In the genomic region with DNA sequence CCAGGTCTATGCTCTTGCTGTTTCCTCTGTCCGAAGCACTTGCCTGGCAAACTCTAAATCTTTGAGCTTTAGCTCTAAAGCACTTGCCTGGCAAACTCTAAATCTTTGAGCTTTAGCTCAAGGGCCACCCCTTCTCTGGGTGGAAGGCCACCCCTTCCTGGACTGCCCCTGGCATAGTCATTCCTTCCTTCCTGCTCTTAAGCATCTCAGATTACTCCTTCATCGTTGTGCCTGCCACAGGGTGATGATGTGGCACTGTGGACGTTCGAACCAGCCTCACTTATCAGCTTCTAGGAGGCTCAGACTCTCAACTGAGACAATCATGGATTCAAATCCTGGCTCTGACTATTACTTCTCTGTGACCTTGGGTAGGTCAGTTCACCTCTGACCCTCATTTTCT, we compare ENCODE assay signal across 1 cellular context.
TF ChIP-seq lines count a peak whose summit lies in the region.

No MANE protein-coding gene starts in this region.

TF ChIP-seq in GM23338, 12 proteins besides CTCF, POLR2A, EP300 and RAD21 (continued from another document):
- TF ChIP-seq, protein P1, sequence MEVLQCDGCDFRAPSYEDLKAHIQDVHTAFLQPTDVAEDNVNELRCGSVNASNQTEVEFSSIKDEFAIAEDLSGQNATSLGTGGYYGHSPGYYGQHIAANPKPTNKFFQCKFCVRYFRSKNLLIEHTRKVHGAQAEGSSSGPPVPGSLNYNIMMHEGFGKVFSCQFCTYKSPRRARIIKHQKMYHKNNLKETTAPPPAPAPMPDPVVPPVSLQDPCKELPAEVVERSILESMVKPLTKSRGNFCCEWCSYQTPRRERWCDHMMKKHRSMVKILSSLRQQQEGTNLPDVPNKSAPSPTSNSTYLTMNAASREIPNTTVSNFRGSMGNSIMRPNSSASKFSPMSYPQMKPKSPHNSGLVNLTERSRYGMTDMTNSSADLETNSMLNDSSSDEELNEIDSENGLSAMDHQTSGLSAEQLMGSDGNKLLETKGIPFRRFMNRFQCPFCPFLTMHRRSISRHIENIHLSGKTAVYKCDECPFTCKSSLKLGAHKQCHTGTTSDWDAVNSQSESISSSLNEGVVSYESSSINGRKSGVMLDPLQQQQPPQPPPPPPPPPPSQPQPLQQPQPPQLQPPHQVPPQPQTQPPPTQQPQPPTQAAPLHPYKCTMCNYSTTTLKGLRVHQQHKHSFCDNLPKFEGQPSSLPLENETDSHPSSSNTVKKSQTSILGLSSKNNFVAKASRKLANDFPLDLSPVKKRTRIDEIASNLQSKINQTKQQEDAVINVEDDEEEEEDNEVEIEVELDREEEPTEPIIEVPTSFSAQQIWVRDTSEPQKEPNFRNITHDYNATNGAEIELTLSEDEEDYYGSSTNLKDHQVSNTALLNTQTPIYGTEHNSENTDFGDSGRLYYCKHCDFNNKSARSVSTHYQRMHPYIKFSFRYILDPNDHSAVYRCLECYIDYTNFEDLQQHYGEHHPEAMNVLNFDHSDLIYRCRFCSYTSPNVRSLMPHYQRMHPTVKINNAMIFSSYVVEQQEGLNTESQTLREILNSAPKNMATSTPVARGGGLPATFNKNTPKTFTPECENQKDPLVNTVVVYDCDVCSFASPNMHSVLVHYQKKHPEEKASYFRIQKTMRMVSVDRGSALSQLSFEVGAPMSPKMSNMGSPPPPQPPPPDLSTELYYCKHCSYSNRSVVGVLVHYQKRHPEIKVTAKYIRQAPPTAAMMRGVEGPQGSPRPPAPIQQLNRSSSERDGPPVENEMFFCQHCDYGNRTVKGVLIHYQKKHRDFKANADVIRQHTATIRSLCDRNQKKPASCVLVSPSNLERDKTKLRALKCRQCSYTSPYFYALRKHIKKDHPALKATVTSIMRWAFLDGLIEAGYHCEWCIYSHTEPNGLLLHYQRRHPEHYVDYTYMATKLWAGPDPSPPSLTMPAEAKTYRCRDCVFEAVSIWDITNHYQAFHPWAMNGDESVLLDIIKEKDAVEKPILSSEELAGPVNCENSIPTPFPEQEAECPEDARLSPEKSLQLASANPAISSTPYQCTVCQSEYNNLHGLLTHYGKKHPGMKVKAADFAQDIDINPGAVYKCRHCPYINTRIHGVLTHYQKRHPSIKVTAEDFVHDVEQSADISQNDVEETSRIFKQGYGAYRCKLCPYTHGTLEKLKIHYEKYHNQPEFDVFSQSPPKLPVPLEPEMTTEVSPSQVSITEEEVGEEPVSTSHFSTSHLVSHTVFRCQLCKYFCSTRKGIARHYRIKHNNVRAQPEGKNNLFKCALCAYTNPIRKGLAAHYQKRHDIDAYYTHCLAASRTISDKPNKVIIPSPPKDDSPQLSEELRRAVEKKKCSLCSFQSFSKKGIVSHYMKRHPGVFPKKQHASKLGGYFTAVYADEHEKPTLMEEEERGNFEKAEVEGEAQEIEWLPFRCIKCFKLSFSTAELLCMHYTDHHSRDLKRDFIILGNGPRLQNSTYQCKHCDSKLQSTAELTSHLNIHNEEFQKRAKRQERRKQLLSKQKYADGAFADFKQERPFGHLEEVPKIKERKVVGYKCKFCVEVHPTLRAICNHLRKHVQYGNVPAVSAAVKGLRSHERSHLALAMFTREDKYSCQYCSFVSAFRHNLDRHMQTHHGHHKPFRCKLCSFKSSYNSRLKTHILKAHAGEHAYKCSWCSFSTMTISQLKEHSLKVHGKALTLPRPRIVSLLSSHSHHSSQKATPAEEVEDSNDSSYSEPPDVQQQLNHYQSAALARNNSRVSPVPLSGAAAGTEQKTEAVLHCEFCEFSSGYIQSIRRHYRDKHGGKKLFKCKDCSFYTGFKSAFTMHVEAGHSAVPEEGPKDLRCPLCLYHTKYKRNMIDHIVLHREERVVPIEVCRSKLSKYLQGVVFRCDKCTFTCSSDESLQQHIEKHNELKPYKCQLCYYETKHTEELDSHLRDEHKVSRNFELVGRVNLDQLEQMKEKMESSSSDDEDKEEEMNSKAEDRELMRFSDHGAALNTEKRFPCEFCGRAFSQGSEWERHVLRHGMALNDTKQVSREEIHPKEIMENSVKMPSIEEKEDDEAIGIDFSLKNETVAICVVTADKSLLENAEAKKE (CRISPR knock-in tag; IDR thresholded peaks at IDR 0.05), result no peak
- TF ChIP-seq EZH2 (IDR thresholded peaks at IDR 0.05; ENCODE audit: low read depth, unreplicated experiment), result no peak
- TF ChIP-seq JUNB (IDR thresholded peaks at IDR 0.05; ENCODE audit: unreplicated experiment), result no peak
- TF ChIP-seq CREB1 (CRISPR knock-in tag; IDR thresholded peaks at IDR 0.05; ENCODE audit: low read depth), result no peak
- no peak for TF ChIP-seq POLR2AphosphoS5 (IDR thresholded peaks at IDR 0.05; ENCODE audit: low read depth)
- no peak for TF ChIP-seq NANOG (IDR thresholded peaks at IDR 0.05; ENCODE audit: borderline replicate concordance)
TF ChIP-seq in GM23338: peak in this region for 0.
